In the genomic region with DNA sequence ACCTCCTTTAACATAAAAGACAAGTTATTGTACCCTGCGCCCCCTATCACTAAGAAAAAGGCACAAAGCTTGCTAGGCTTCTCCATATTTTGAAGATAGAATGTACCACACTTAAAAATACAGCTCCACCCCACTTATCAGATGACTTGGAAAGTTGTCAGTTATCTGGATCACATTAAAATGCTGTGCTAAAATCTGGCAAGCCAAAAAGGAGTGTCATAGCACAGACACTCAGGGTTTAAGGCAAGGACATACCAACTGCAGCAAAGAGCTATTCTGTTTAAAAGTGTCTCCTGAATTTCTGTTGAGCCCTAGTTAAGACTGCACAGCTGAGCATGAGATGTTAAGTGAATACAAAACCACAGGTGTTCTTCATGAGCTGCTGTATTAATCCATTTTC, we compare ENCODE assay signal across 24 cellular contexts.
"Had no signal": no experiment of that assay in that cellular context is flagged by ENCODE, and none has a peak within 500 bp of the region (broad histone marks: within the 10 kb centered on the region; RNA-seq: fewer than 3 reads in every experiment).

No MANE protein-coding gene starts in this region.

- ATAC-seq: activated CD8-positive, alpha-beta memory T cell treated with anti-CD3 and anti-CD28 coated beads, Interleukin-2, amount 10 ng/mL, durations not matched to agents 7 days and 5 days; heart right ventricle; left ventricle myocardium superior; psoas muscle; right cardiac atrium; stimulated activated naive CD8-positive, alpha-beta T cell treated with anti-CD3 and anti-CD28 coated beads, Interleukin-15, amount 100 ng/mL, for 72 hours had no signal

- H3K4me1 ChIP-seq: heart right ventricle, psoas muscle, vagina had no signal

- H3K27me3 Mint-ChIP-seq: activated B cell treated with CpG ODN at 0.5 μM for 24 hours; activated CD4-positive, alpha-beta memory T cell treated with anti-CD3 and anti-CD28 coated beads, Interleukin-2, amount 10 ng/mL, durations not matched to agents 7 days and 5 days; activated CD8-positive, alpha-beta memory T cell treated with anti-CD3 and anti-CD28 coated beads, Interleukin-2, amount 10 ng/mL, durations not matched to agents 7 days and 5 days; brain; stimulated activated naive CD8-positive, alpha-beta T cell treated with anti-CD3 and anti-CD28 coated beads, Interleukin-15, amount 100 ng/mL, for 72 hours had no signal

- H3K9me3 ChIP-seq: heart right ventricle, ovary, psoas muscle, vagina had no signal

- H3K4me1 Mint-ChIP-seq: activated B cell treated with CpG ODN at 0.5 μM for 24 hours; activated CD4-positive, alpha-beta memory T cell treated with anti-CD3 and anti-CD28 coated beads, Interleukin-2, amount 10 ng/mL, durations not matched to agents 7 days and 5 days; activated CD8-positive, alpha-beta memory T cell treated with anti-CD3 and anti-CD28 coated beads, Interleukin-2, amount 10 ng/mL, durations not matched to agents 7 days and 5 days; immature natural killer cell; stimulated activated naive CD8-positive, alpha-beta T cell treated with anti-CD3 and anti-CD28 coated beads, Interleukin-15, amount 100 ng/mL, for 72 hours had no signal

- H3K36me3 ChIP-seq: heart right ventricle, ovary, vagina had no signal

- H3K4me3 ChIP-seq: dorsolateral prefrontal cortex, heart right ventricle, ovary, psoas muscle, vagina had no signal

- H3K9me3 Mint-ChIP-seq: activated B cell treated with CpG ODN at 0.5 μM for 24 hours; activated CD4-positive, alpha-beta memory T cell treated with anti-CD3 and anti-CD28 coated beads, Interleukin-2, amount 10 ng/mL, durations not matched to agents 7 days and 5 days; activated T-helper 2 cell treated with anti-CD3 and anti-CD28 coated beads, Interferon-gamma antibody, Interleukin-2, Interleukin-4, amounts not matched to agents 10 μg/mL and 5 μg/mL and 100 μg/mL, durations not matched to agents 14 hours and 24 hours and 36 hours; brain; neural crest cell had no signal

- H3K36me3 Mint-ChIP-seq: activated CD8-positive, alpha-beta memory T cell treated with anti-CD3 and anti-CD28 coated beads, Interleukin-2, amount 10 ng/mL, durations not matched to agents 7 days and 5 days; brain; immature natural killer cell had no signal

- FAIRE-seq: small intestine had no signal

- DNase-seq: activated B cell treated with CpG ODN at 0.5 μM for 24 hours; activated CD4-positive, alpha-beta memory T cell treated with anti-CD3 and anti-CD28 coated beads, Interleukin-2, amount 10 ng/mL, durations not matched to agents 7 days and 5 days; activated CD4-positive, alpha-beta T cell treated with anti-CD3 and anti-CD28 coated beads for 4 hours; activated CD8-positive, alpha-beta memory T cell treated with anti-CD3 and anti-CD28 coated beads, Interleukin-2, amount 10 ng/mL, durations not matched to agents 7 days and 5 days; activated naive CD4-positive, alpha-beta T cell treated with Interleukin-2 at 50 U/mL for 16 hours; anterior cingulate cortex; caudate nucleus; dorsolateral prefrontal cortex; heart right ventricle; immature natural killer cell; kidney glomerular epithelial cell; left ventricle myocardium superior; ovary; psoas muscle; right cardiac atrium; small intestine; stimulated activated CD4-positive, alpha-beta T cell treated with anti-CD3 and anti-CD28 coated beads, Interleukin-15, amount 100 ng/mL, for 24 hours; stimulated activated CD4-positive, alpha-beta T cell treated with anti-CD3 and anti-CD28 coated beads, Interleukin-2, amount 100 ng/mL, for 48 hours; stimulated activated naive CD8-positive, alpha-beta T cell treated with anti-CD3 and anti-CD28 coated beads, Interleukin-15, amount 100 ng/mL, for 72 hours; T-helper 9 cell had no signal

- H3K27ac ChIP-seq: dorsolateral prefrontal cortex, heart right ventricle, ovary, psoas muscle, vagina had no signal

- H3K27me3 ChIP-seq: dorsolateral prefrontal cortex, heart right ventricle, ovary, vagina had no signal

- H3K4me3 Mint-ChIP-seq: activated B cell treated with CpG ODN at 0.5 μM for 24 hours; activated CD4-positive, alpha-beta memory T cell treated with anti-CD3 and anti-CD28 coated beads, Interleukin-2, amount 10 ng/mL, durations not matched to agents 7 days and 5 days; activated CD8-positive, alpha-beta memory T cell treated with anti-CD3 and anti-CD28 coated beads, Interleukin-2, amount 10 ng/mL, durations not matched to agents 7 days and 5 days; brain; immature natural killer cell; neural crest cell; stimulated activated naive CD8-positive, alpha-beta T cell treated with anti-CD3 and anti-CD28 coated beads, Interleukin-15, amount 100 ng/mL, for 72 hours had no signal
